ENCODE assay signal across 31 cellular contexts in genomic region chr9:21674894-21675293, GRCh38.
DNase-seq lines count a peak whose midpoint lies in the region; ATAC-seq, FAIRE-seq and TF ChIP-seq lines count a peak whose summit lies in the region.
"Had no signal": no experiment of that assay in that cellular context is flagged by ENCODE, and none has a peak within 500 bp of the region (broad histone marks: within the 10 kb centered on the region; RNA-seq: fewer than 3 reads in every experiment).

No MANE protein-coding gene starts in this region.

- peak overlapping the region; percentile 27 to 30; a peak in 1 of 4 replicates for H4K8ac ChIP-seq in IMR-90 (ENCODE audit: low read depth in 2 of 2, low read length in 2 of 2)

- peaks cover 4% of the 10 kb centered on the region for H3K9me3 Mint-ChIP-seq in activated CD4-positive, alpha-beta T cell treated with anti-CD3 and anti-CD28 coated beads, Interleukin-2, amount 10 ng/mL, durations not matched to agents 24 days and 14 days
- H3K9me3 Mint-ChIP-seq: activated CD4-positive, alpha-beta memory T cell treated with anti-CD3 and anti-CD28 coated beads, Interleukin-2, amount 10 ng/mL, durations not matched to agents 7 days and 5 days; activated T-helper 2 cell treated with anti-CD3 and anti-CD28 coated beads, Interferon-gamma antibody, Interleukin-2, Interleukin-4, amounts not matched to agents 10 μg/mL and 5 μg/mL and 100 μg/mL, durations not matched to agents 14 hours and 24 hours and 36 hours; naive thymus-derived CD8-positive, alpha-beta T cell; T-helper 1 cell treated with Interleukin-12 subunit alpha and Interleukin-12 subunit beta and Interleukin-4 antibody, amounts not matched to agents 30 μg/mL and 1 μg/mL, for 36 hours had no signal

- no peaks in the 10 kb centered on the region for H4K20me1 ChIP-seq in IMR-90 (ENCODE audit: insufficient read depth, low read length)
- H4K20me1 ChIP-seq in osteoblast (ENCODE audit: insufficient read depth, low read length), result no peaks in the 10 kb centered on the region
- H4K20me1 ChIP-seq: BLaER1 treated with 17β-estradiol and CSF1 and Interleukin-3, amounts not matched to agents 10 nM and 100 nM had no signal

- no peak for TF ChIP-seq RAD21 in IMR-90 (IDR thresholded peaks at IDR 0.05; ENCODE audit: low read length)

- peak overlapping the region; percentile 14; the same call in 1 of the 2 replicates for H3K14ac ChIP-seq in IMR-90 (replicated peaks; ENCODE audit: low read depth, low read length)

- dilution Hi-C loops in IMR-90 (cut with HindIII; ENCODE audit: low sequenced_read_pairs, unreplicated experiment), result no loop called here

- POLR2A ChIA-PET in IMR-90 (lab: Charles Lee; ENCODE audit: unreplicated experiment), result no interaction called here

- H2BK120ac ChIP-seq in IMR-90 (ENCODE audit: low read depth, low read length), result peak overlapping the region; percentile 51; the same call in 1 of the 2 replicates

- no TSS peak for BruUV-seq in IMR-90 (replicated peaks; lab: Mats Ljungman, UMichigan)

- intact Hi-C loops in IMR-90 (cut with micrococcal nuclease), result loop anchor here (5.0 kb wide), 1 partner anchor 98 kb away; no protein-coding TSS in a partner anchor
- intact Hi-C loops in activated CD4-positive, alpha-beta T cell treated with anti-CD3 and anti-CD28 coated beads, Interleukin-2, amount 10 ng/mL, durations not matched to agents 24 days and 14 days (cut with micrococcal nuclease), result loop anchor here (5.0 kb wide), 1 partner anchor 58 kb away; no protein-coding TSS in a partner anchor

- no peak overlapping the region for H3K27ac Mint-ChIP-seq in activated CD4-positive, alpha-beta T cell treated with anti-CD3 and anti-CD28 coated beads, Interleukin-2, amount 10 ng/mL, durations not matched to agents 24 days and 14 days
- H3K27ac Mint-ChIP-seq: activated CD4-positive, alpha-beta memory T cell treated with anti-CD3 and anti-CD28 coated beads, Interleukin-2, amount 10 ng/mL, durations not matched to agents 7 days and 5 days; activated naive CD4-positive, alpha-beta T cell treated with anti-CD3 and anti-CD28 coated beads, Interleukin-2, amount 50 U/mL, for 24 hours; activated T-helper 2 cell treated with anti-CD3 and anti-CD28 coated beads, Interferon-gamma antibody, Interleukin-2, Interleukin-4, amounts not matched to agents 10 μg/mL and 5 μg/mL and 100 μg/mL, durations not matched to agents 14 hours and 24 hours and 36 hours; IgD-negative memory B cell; T-helper 1 cell treated with Interleukin-12 subunit alpha and Interleukin-12 subunit beta and Interleukin-4 antibody, amounts not matched to agents 30 μg/mL and 1 μg/mL, for 36 hours had no signal

- H3K27me3 ChIP-seq in IMR-90 (ENCODE audit: control insufficient read depth, insufficient read depth, low read length), result no peaks in the 10 kb centered on the region
- H3K27me3 ChIP-seq in bronchial epithelial cell (ENCODE audit: control insufficient read depth, insufficient read depth, low read length), result no peaks in the 10 kb centered on the region
- H3K27me3 ChIP-seq in osteoblast (ENCODE audit: insufficient read depth, low read length), result no peaks in the 10 kb centered on the region
- H3K27me3 ChIP-seq in brain microvascular endothelial cell (replicated peaks), result no peaks in the 10 kb centered on the region
- H3K27me3 ChIP-seq: BLaER1 treated with 17β-estradiol and CSF1 and Interleukin-3, amounts not matched to agents 10 nM and 100 nM; cardiac muscle cell had no signal

- no peak for FAIRE-seq in bronchial epithelial cell (lab: Jason Lieb, UNC)
- FAIRE-seq: H54, kidney, RCC 7860 had no signal

- no peak overlapping the region; the same call in 1 of the 2 replicates for H3K18ac ChIP-seq in IMR-90 (ENCODE audit: low read depth, low read length)

- H2AFZ ChIP-seq in IMR-90 (replicated peaks; ENCODE audit: low read length, poor library complexity) (no peak overlapping the region), osteoblast (ENCODE audit: low read length) (no peak overlapping the region)

- peaks cover 3% of the 10 kb centered on the region; the same call in 1 of the 2 replicates for H3K9me1 ChIP-seq in IMR-90 (ENCODE audit: insufficient read depth, low read length)

- no peak overlapping the region for H3K4me3 ChIP-seq in IMR-90 (ENCODE audit: insufficient read depth, low read depth, low read length)
- H3K4me3 ChIP-seq in bronchial epithelial cell (ENCODE audit: low read depth, low read length), result no peak overlapping the region
- H3K4me3 ChIP-seq in osteoblast (ENCODE audit: insufficient read depth, low read length), result no peak overlapping the region
- H3K4me3 ChIP-seq in brain microvascular endothelial cell (ENCODE audit: low read depth, low read length), result no peak overlapping the region
- H3K4me3 ChIP-seq: BLaER1 treated with 17β-estradiol and CSF1 and Interleukin-3, amounts not matched to agents 10 nM and 100 nM; cardiac muscle cell; coronary artery; spleen had no signal

- H4K91ac ChIP-seq in IMR-90 (ENCODE audit: insufficient read depth, low read depth, low read length), result no peak overlapping the region

- in situ Hi-C loops in IMR-90 (cut with MboI; ENCODE audit: low sequenced_read_pairs) (loop anchor here (25.0 kb wide), 2 partner anchors 112 to 338 kb away; partner anchors contain the start of gene KLHL9), brain microvascular endothelial cell (cut with HindIII; ENCODE audit: low pct_ligation_motif_present, low sequenced_read_pairs) (loop anchor here (25.0 kb wide), 1 partner anchor 88 kb away; no protein-coding TSS in a partner anchor)

- peaks cover 8% of the 10 kb centered on the region for H3K27me3 Mint-ChIP-seq in activated CD4-positive, alpha-beta T cell treated with anti-CD3 and anti-CD28 coated beads, Interleukin-2, amount 10 ng/mL, durations not matched to agents 24 days and 14 days
- H3K27me3 Mint-ChIP-seq: activated naive CD4-positive, alpha-beta T cell treated with anti-CD3 and anti-CD28 coated beads, Interleukin-2, amount 50 U/mL, for 24 hours had no signal

- peak overlapping the region; percentile 36; the same call in 1 of the 2 replicates for H2BK20ac ChIP-seq in IMR-90 (ENCODE audit: low read depth, low read length)

- peaks cover 0 to 11% of the 10 kb centered on the region in 2 experiments; a peak in 1 of 4 replicates for H3K79me1 ChIP-seq in IMR-90 (ENCODE audit: low read depth in 1 of 2, low read length in 2 of 2)

- TF ChIP-seq CTCF in IMR-90 (conservative IDR thresholded peaks at IDR 0.05; ENCODE audit: low read depth, low read length) (no peak), bronchial epithelial cell (IDR thresholded peaks at IDR 0.05; ENCODE audit: insufficient read depth, low read length, severe bottlenecking) (no peak), osteoblast (IDR thresholded peaks at IDR 0.05; ENCODE audit: extremely low read depth, low read depth, low read length) (no peak), brain microvascular endothelial cell (IDR thresholded peaks at IDR 0.05; ENCODE audit: low read depth, low read length, missing control alignments) (no peak)

- no peaks in the 10 kb centered on the region for H3K36me3 Mint-ChIP-seq in activated CD4-positive, alpha-beta T cell treated with anti-CD3 and anti-CD28 coated beads, Interleukin-2, amount 10 ng/mL, durations not matched to agents 24 days and 14 days (ENCODE audit: low read depth)
- H3K36me3 Mint-ChIP-seq: activated naive CD4-positive, alpha-beta T cell treated with anti-CD3 and anti-CD28 coated beads, Interleukin-2, amount 50 U/mL, for 24 hours; IgD-negative memory B cell had no signal

- peak; percentile 39 for DNase-seq in EH (ENCODE audit: low read depth)
- peak; percentile 61 for DNase-seq in IMR-90
- peak; percentile 96 for DNase-seq in bronchial epithelial cell (ENCODE audit: low read depth)
- no peak for DNase-seq in osteoblast (ENCODE audit: insufficient read length, low spot score, missing footprints)
- DNase-seq in activated CD4-positive, alpha-beta T cell treated with anti-CD3 and anti-CD28 coated beads, Interleukin-2, amount 10 ng/mL, durations not matched to agents 24 days and 14 days, result no peak
- no peak for DNase-seq in brain microvascular endothelial cell
- DNase-seq: activated CD4-positive, alpha-beta memory T cell treated with anti-CD3 and anti-CD28 coated beads, Interleukin-2, amount 10 ng/mL, durations not matched to agents 7 days and 5 days; activated CD4-positive, CD25-positive, alpha-beta regulatory T cell treated with anti-CD3 and anti-CD28 coated beads, Interleukin-2, amount 50 U/mL, for 72 hours; amygdala; COR-L47; effector memory CD4-positive, alpha-beta T cell; kidney; naive thymus-derived CD8-positive, alpha-beta T cell; NCI-H2029 treated with DMSO at 0.1 percent for 48 hours; NCI-H2227 treated with DMSO at 0.1 percent for 48 hours; NCI-H526 treated with DMSO at 0.1 percent for 48 hours; occipital lobe; retina; spleen; trophoblast cell had no signal

- peaks cover 3% of the 10 kb centered on the region for H3K4me1 Mint-ChIP-seq in activated CD4-positive, alpha-beta T cell treated with anti-CD3 and anti-CD28 coated beads, Interleukin-2, amount 10 ng/mL, durations not matched to agents 24 days and 14 days

- H3K4me2 ChIP-seq in IMR-90 (ENCODE audit: low read depth, low read length) (no peak overlapping the region; the same call in 1 of the 2 replicates), osteoblast (ENCODE audit: insufficient read depth, low read length) (no peak overlapping the region)
- H3K4me2 ChIP-seq: BLaER1 treated with 17β-estradiol and CSF1 and Interleukin-3, amounts not matched to agents 10 nM and 100 nM had no signal

- H3K4ac ChIP-seq in IMR-90 (ENCODE audit: low read depth, low read length), result no peak overlapping the region

- no peak overlapping the region for H2AK5ac ChIP-seq in IMR-90 (ENCODE audit: low read depth, low read length)

- H2BK5ac ChIP-seq in IMR-90 (ENCODE audit: low read depth, low read length, poor library complexity, severe bottlenecking), result peak overlapping the region; percentile 80

- H2AK9ac ChIP-seq in IMR-90 (replicated peaks; ENCODE audit: low read depth, low read length, poor library complexity), result no peak overlapping the region

- no peaks in the 10 kb centered on the region for H3K79me2 ChIP-seq in osteoblast (ENCODE audit: insufficient read depth, low read length)

- no peak for TF ChIP-seq POLR2A in IMR-90 (IDR thresholded peaks at IDR 0.05; ENCODE audit: low read depth, low read length)

- no peak for ATAC-seq in IMR-90 (ENCODE audit: low read depth)
- ATAC-seq in GM19463 (IDR thresholded peaks at IDR 0.05; ENCODE audit: unreplicated experiment), result no peak
- ATAC-seq in GM19395 (IDR thresholded peaks at IDR 0.05; ENCODE audit: unreplicated experiment), result no peak
- ATAC-seq: naive thymus-derived CD8-positive, alpha-beta T cell had no signal

- no peak overlapping the region for H3K56ac ChIP-seq in IMR-90 (ENCODE audit: extremely low read depth, insufficient read depth, low read length)

- no CpG with 5 or more reads among the region's 1 CpG for WGBS in IMR-90 (ENCODE audit: extremely low coverage in 2 of 2, insufficient read length in 1 of 2), 2 experiments

- peak overlapping the region; percentile 15; the same call in 1 of the 2 replicates for H4K5ac ChIP-seq in IMR-90 (ENCODE audit: low read depth, low read length)

- H3K9me3 ChIP-seq in IMR-90 (ENCODE audit: control insufficient read depth, insufficient read depth, low read length), result no peaks in the 10 kb centered on the region
- no peaks in the 10 kb centered on the region for H3K9me3 ChIP-seq in osteoblast (ENCODE audit: low read depth, low read length)
- H3K9me3 ChIP-seq: BLaER1 treated with 17β-estradiol and CSF1 and Interleukin-3, amounts not matched to agents 10 nM and 100 nM; spleen had no signal

- H3K23ac ChIP-seq in IMR-90 (ENCODE audit: low read depth, low read length), result no peak overlapping the region; the same call in 1 of the 2 replicates

- H3K4me1 ChIP-seq in IMR-90 (ENCODE audit: control insufficient read depth, insufficient read depth, low read length) (peaks cover 11% of the 10 kb centered on the region), osteoblast (ENCODE audit: insufficient read depth, low read length) (peaks cover 50% of the 10 kb centered on the region)
- H3K4me1 ChIP-seq: BLaER1 treated with 17β-estradiol and CSF1 and Interleukin-3, amounts not matched to agents 10 nM and 100 nM; spleen had no signal

- H3K36me3 ChIP-seq in IMR-90 (ENCODE audit: control insufficient read depth, insufficient read depth, low read length), result no peaks in the 10 kb centered on the region
- no peaks in the 10 kb centered on the region for H3K36me3 ChIP-seq in bronchial epithelial cell (ENCODE audit: control insufficient read depth, insufficient read depth, low read length)
- H3K36me3 ChIP-seq in osteoblast (ENCODE audit: insufficient read depth, low read length), result no peaks in the 10 kb centered on the region
- no peaks in the 10 kb centered on the region for H3K36me3 ChIP-seq in brain microvascular endothelial cell (replicated peaks)
- H3K36me3 ChIP-seq: BLaER1 treated with 17β-estradiol and CSF1 and Interleukin-3, amounts not matched to agents 10 nM and 100 nM; cardiac muscle cell; spleen had no signal

- H3K27ac ChIP-seq in IMR-90 (ENCODE audit: insufficient read depth, low read length) (no peak overlapping the region), osteoblast (ENCODE audit: low read depth, low read length) (peak overlapping the region; percentile 90), brain microvascular endothelial cell (no peak overlapping the region)
- H3K27ac ChIP-seq: BLaER1 treated with 17β-estradiol and CSF1 and Interleukin-3, amounts not matched to agents 10 nM and 100 nM; cardiac muscle cell; coronary artery; spleen had no signal

- H2BK15ac ChIP-seq in IMR-90 (ENCODE audit: low read depth, low read length), result no peak overlapping the region

- no peak overlapping the region for H3K9ac ChIP-seq in IMR-90 (ENCODE audit: low read depth, low read length)
- H3K9ac ChIP-seq: BLaER1 treated with 17β-estradiol and CSF1 and Interleukin-3, amounts not matched to agents 10 nM and 100 nM had no signal

- H3K4me3 Mint-ChIP-seq in activated CD4-positive, alpha-beta T cell treated with anti-CD3 and anti-CD28 coated beads, Interleukin-2, amount 10 ng/mL, durations not matched to agents 24 days and 14 days, result no peak overlapping the region
- H3K4me3 Mint-ChIP-seq: activated CD4-positive, alpha-beta memory T cell treated with anti-CD3 and anti-CD28 coated beads, Interleukin-2, amount 10 ng/mL, durations not matched to agents 7 days and 5 days; activated naive CD4-positive, alpha-beta T cell treated with anti-CD3 and anti-CD28 coated beads, Interleukin-2, amount 50 U/mL, for 24 hours; IgD-negative memory B cell; naive thymus-derived CD8-positive, alpha-beta T cell; T-helper 1 cell treated with Interleukin-12 subunit alpha and Interleukin-12 subunit beta and Interleukin-4 antibody, amounts not matched to agents 30 μg/mL and 1 μg/mL, for 36 hours had no signal

- CTCF ChIA-PET in IMR-90 (lab: Yijun Ruan, JAX), result no interaction called here

Comparison
In these comparisons a context has a peak if more than half of its experiments do, and no peak if none do; other contexts are left out.
1. DNase-seq: peak in EH (single experiment), IMR-90 (single experiment) and bronchial epithelial cell (single experiment); none in osteoblast (single experiment), activated CD4-positive, alpha-beta T cell treated with anti-CD3 and anti-CD28 coated beads, Interleukin-2, amount 10 ng/mL, durations not matched to agents 24 days and 14 days (single experiment) and brain microvascular endothelial cell (single experiment).